ENCODE assay signal across 12 cellular contexts in the genomic region with DNA sequence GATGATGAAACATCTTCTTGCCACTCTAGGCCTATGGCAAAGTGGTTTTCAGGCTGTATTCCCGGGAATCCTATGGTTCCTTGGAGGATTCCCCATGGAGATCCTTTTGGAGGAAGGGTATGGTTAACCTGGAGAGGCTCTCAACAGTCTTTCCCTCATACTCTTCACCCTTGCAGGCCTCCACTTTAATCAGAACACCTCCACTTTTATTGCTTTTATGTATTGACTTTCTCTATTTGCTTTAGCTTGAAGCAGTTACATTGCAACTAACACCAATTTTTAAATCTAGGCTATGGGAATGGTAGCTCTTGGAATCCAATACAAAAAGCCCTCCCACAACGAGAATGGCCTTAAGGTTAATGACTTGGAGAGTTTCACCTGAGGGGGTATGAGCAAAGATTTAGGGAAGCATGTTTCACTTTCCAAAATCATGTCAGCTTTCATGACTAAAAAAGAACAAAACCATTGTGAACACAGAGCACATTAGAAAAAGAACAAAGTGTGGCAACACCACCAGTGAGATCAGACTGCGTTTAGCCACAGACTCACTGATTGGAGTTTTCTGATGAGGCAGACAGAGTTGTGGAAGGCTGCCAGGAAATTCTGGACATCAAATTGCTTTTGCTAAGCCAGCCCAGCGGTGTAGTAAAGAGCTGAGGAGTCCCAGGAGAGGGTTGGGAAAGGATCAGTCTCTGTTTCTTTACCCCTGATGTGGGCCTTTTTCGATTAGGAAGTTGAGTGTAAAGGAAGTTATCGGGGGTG.
DNase-seq lines count a peak whose midpoint lies in the region; ATAC-seq and TF ChIP-seq lines count a peak whose summit lies in the region.
"Had no signal": no experiment of that assay in that cellular context is flagged by ENCODE, and none has a peak within 500 bp of the region (broad histone marks: within the 10 kb centered on the region; RNA-seq: fewer than 3 reads in every experiment).

No MANE protein-coding gene starts in this region.

- no peaks in the 10 kb centered on the region for H3F3A ChIP-seq in smooth muscle cell (ENCODE audit: low read depth)

- peaks cover 27% of the 10 kb centered on the region for H3K4me1 Mint-ChIP-seq in brain
- H3K4me1 Mint-ChIP-seq in stimulated activated naive B cell treated with anti-CD40 and anti-IgM and Interleukin-4, amounts not matched to agents 10 μg/mL and 1 μg/mL and 100 μg/mL, for 72 hours: no peaks in the 10 kb centered on the region

- intact Hi-C loops in right cardiac atrium (cut with DNase I): no loop called here
- intact Hi-C loops in testis (cut with DNase I; ENCODE audit: low total_unique reads): no loop called here

- no peaks in the 10 kb centered on the region for H4K20me1 ChIP-seq in smooth muscle cell (ENCODE audit: low read depth)

- H3K27ac Mint-ChIP-seq in brain: peak overlapping the region in 3 of 5 experiments; percentile 35 to 71 (median 55)
- H3K27ac Mint-ChIP-seq in stimulated activated naive B cell treated with anti-CD40 and anti-IgM and Interleukin-4, amounts not matched to agents 10 μg/mL and 1 μg/mL and 100 μg/mL, for 72 hours: no peak overlapping the region

- no peaks in the 10 kb centered on the region for H3K36me3 ChIP-seq in testis (ENCODE audit: low read depth, missing control alignments)
- no peaks in the 10 kb centered on the region for H3K36me3 ChIP-seq in smooth muscle cell (ENCODE audit: low read depth)

- ATAC-seq in right cardiac atrium (peak; percentile 84 to 88), HG03460 (IDR thresholded peaks at IDR 0.05; ENCODE audit: unreplicated experiment) (no peak)
- ATAC-seq in stimulated activated naive B cell treated with anti-CD40 and anti-IgM and Interleukin-4, amounts not matched to agents 10 μg/mL and 1 μg/mL and 100 μg/mL, for 72 hours (replicated peaks): no peak
- ATAC-seq: A549 had no signal

- no peak for TF ChIP-seq POLR2A in testis (IDR thresholded peaks at IDR 0.05)

- no peak overlapping the region for H3K4me3 Mint-ChIP-seq in brain
- H3K4me3 Mint-ChIP-seq in stimulated activated naive B cell treated with anti-CD40 and anti-IgM and Interleukin-4, amounts not matched to agents 10 μg/mL and 1 μg/mL and 100 μg/mL, for 72 hours: no peak overlapping the region

- H3K36me3 Mint-ChIP-seq in brain: no peaks in the 10 kb centered on the region
- no peaks in the 10 kb centered on the region for H3K36me3 Mint-ChIP-seq in stimulated activated naive B cell treated with anti-CD40 and anti-IgM and Interleukin-4, amounts not matched to agents 10 μg/mL and 1 μg/mL and 100 μg/mL, for 72 hours

- H3K27me3 Mint-ChIP-seq in brain: no peaks in the 10 kb centered on the region
- no peaks in the 10 kb centered on the region for H3K27me3 Mint-ChIP-seq in stimulated activated naive B cell treated with anti-CD40 and anti-IgM and Interleukin-4, amounts not matched to agents 10 μg/mL and 1 μg/mL and 100 μg/mL, for 72 hours

- WGBS in right cardiac atrium: 50% methylated on average over 6 of the region's 6 CpGs
- WGBS in testis, 2 donors: 75% methylated on average over 6 of the region's 6 CpGs
- 75% methylated on average over 6 of the region's 6 CpGs for WGBS in smooth muscle cell (ENCODE audit: low lambda C conversion rate)

- no peak overlapping the region for H2AFZ ChIP-seq in smooth muscle cell (ENCODE audit: low read depth)

- H3K4me2 ChIP-seq in smooth muscle cell: no peak overlapping the region
- H3K4me2 ChIP-seq: A549 had no signal

- TF ChIP-seq CTCF in brain (conservative IDR thresholded peaks at IDR 0.05) (no peak), testis (IDR thresholded peaks at IDR 0.05) (no peak), smooth muscle cell (IDR thresholded peaks at IDR 0.05; ENCODE audit: borderline replicate concordance, insufficient read depth, poor library complexity, severe bottlenecking) (no peak)

- no peak overlapping the region for H3K27ac ChIP-seq in right cardiac atrium (ENCODE audit: low read length)
- H3K27ac ChIP-seq in testis: no peak overlapping the region
- H3K27ac ChIP-seq in smooth muscle cell (ENCODE audit: low read depth): no peak overlapping the region
- H3K27ac ChIP-seq: A549 had no signal

- H3K79me2 ChIP-seq in smooth muscle cell (ENCODE audit: low read depth): no peaks in the 10 kb centered on the region

- H3K27me3 ChIP-seq in right cardiac atrium (ENCODE audit: control insufficient read depth, insufficient read depth) (no peaks in the 10 kb centered on the region), testis (no peaks in the 10 kb centered on the region), smooth muscle cell (ENCODE audit: low read depth) (no peaks in the 10 kb centered on the region)

- H3K4me3 ChIP-seq in right cardiac atrium (ENCODE audit: low read length) (no peak overlapping the region), testis (no peak overlapping the region), smooth muscle cell (no peak overlapping the region)
- H3K4me3 ChIP-seq: A549, skin epidermis had no signal

- H3K9me3 ChIP-seq in right cardiac atrium (ENCODE audit: control insufficient read depth, low read length): no peaks in the 10 kb centered on the region
- H3K9me3 ChIP-seq in testis: no peaks in the 10 kb centered on the region
- no peaks in the 10 kb centered on the region for H3K9me3 ChIP-seq in smooth muscle cell (replicated peaks; ENCODE audit: low read depth)
- H3K9me3 ChIP-seq: A549 had no signal

- peaks cover 0 to 2% (median 0%) of the 10 kb centered on the region in 5 experiments for H3K9me3 Mint-ChIP-seq in brain
- H3K9me3 Mint-ChIP-seq in stimulated activated naive B cell treated with anti-CD40 and anti-IgM and Interleukin-4, amounts not matched to agents 10 μg/mL and 1 μg/mL and 100 μg/mL, for 72 hours: no peaks in the 10 kb centered on the region

- DNase-seq in NCI-H187 treated with DMSO at 0.1 percent for 48 hours (lab: John Stamatoyannopoulos, UW) (peak; percentile 35), NCI-H187 (lab: John Stamatoyannopoulos, UW) (no peak), right cardiac atrium (peak; percentile 46 to 72 (median 71)), testis (peak; percentile 43), smooth muscle cell (lab: John Stamatoyannopoulos, UW; ENCODE audit: unreplicated experiment) (no peak)
- DNase-seq in stimulated activated naive B cell treated with anti-CD40 and anti-IgM and Interleukin-4, amounts not matched to agents 10 μg/mL and 1 μg/mL and 100 μg/mL, for 72 hours: no peak
- DNase-seq: activated CD4-positive, alpha-beta T cell treated with anti-CD3 and anti-CD28 coated beads for 1 hour; NCI-H774 had no signal

- H3K9ac ChIP-seq in smooth muscle cell (ENCODE audit: low read depth): no peak overlapping the region

- H3K4me1 ChIP-seq in right cardiac atrium (ENCODE audit: control insufficient read depth, insufficient read depth, low read length) (peaks cover 4% of the 10 kb centered on the region), testis (no peaks in the 10 kb centered on the region), smooth muscle cell (ENCODE audit: low read depth) (no peaks in the 10 kb centered on the region)
- H3K4me1 ChIP-seq: A549 had no signal

Comparison
In these comparisons a context has a peak if more than half of its experiments do, and no peak if none do; other contexts are left out.
1. DNase-seq: peak in NCI-H187 treated with DMSO at 0.1 percent for 48 hours (single experiment), right cardiac atrium (3 of 3) and testis (single experiment); none in NCI-H187 (0 of 2), stimulated activated naive B cell treated with anti-CD40 and anti-IgM and Interleukin-4, amounts not matched to agents 10 μg/mL and 1 μg/mL and 100 μg/mL, for 72 hours (single experiment) and smooth muscle cell (single experiment).
2. ATAC-seq: peak in right cardiac atrium (2 of 2); none in HG03460 (single experiment) and stimulated activated naive B cell treated with anti-CD40 and anti-IgM and Interleukin-4, amounts not matched to agents 10 μg/mL and 1 μg/mL and 100 μg/mL, for 72 hours (0 of 2).